In the genomic region with DNA sequence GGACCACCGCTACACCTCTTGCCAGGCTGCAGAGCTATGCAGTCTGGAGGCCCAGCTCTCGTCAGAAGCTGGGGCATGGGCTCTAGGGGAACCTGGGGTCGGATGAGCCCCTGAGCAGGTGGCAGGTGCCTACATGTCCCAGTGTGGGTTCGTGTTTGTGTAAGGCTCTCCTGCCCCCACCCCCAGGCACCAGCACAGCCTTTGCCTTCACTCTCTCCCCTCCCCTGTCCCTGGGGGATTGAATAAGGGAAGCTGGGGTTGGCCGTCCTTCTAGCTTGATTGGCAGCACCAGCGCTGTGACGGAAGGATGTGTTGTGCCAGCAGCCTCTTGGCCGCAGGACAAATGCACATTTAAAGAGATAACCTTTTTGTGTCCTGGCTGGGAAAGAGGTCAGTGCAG, we compare ENCODE assay signal across 12 cellular contexts. TPM values are rescaled to one million over a fixed set of nuclear protein-coding genes. Genes with fewer than 3 reads are reported as not detected.
DNase-seq lines count a peak whose midpoint lies in the region; ATAC-seq and TF ChIP-seq lines count a peak whose summit lies in the region.
"Had no signal": no experiment of that assay in that cellular context is flagged by ENCODE, and none has a peak within 500 bp of the region (broad histone marks: within the 10 kb centered on the region; RNA-seq: fewer than 3 reads in every experiment).

No MANE protein-coding gene starts in this region.

- H3K27me3 ChIP-seq in NT2/D1 (ENCODE audit: insufficient read depth, insufficient read length) = no peaks in the 10 kb centered on the region
- no peaks in the 10 kb centered on the region for H3K27me3 ChIP-seq in right atrium auricular region
- H3K27me3 ChIP-seq: left lung had no signal

- H3K27ac ChIP-seq in right atrium auricular region = peak overlapping the region; percentile 48 to 53
- H3K27ac ChIP-seq: gastroesophageal sphincter, left lung had no signal

- H3K4me1 Mint-ChIP-seq in stimulated activated naive CD8-positive, alpha-beta T cell treated with anti-CD3 and anti-CD28 coated beads, Interleukin-15, amount 100 ng/mL, for 72 hours = no peaks in the 10 kb centered on the region

- no peak overlapping the region for H3K27ac Mint-ChIP-seq in stimulated activated naive CD8-positive, alpha-beta T cell treated with anti-CD3 and anti-CD28 coated beads, Interleukin-15, amount 100 ng/mL, for 72 hours

- H3K9me3 Mint-ChIP-seq in stimulated activated naive CD8-positive, alpha-beta T cell treated with anti-CD3 and anti-CD28 coated beads, Interleukin-15, amount 100 ng/mL, for 72 hours = no peaks in the 10 kb centered on the region

- H3K27me3 Mint-ChIP-seq in stimulated activated naive CD8-positive, alpha-beta T cell treated with anti-CD3 and anti-CD28 coated beads, Interleukin-15, amount 100 ng/mL, for 72 hours = peaks cover 33% of the 10 kb centered on the region

- H3K4me3 ChIP-seq in NT2/D1 (ENCODE audit: insufficient read length, low read depth) = no peak overlapping the region
- H3K4me3 ChIP-seq in right atrium auricular region = no peak overlapping the region
- H3K4me3 ChIP-seq: gastroesophageal sphincter, left lung had no signal

- H3K4me1 ChIP-seq in NT2/D1 (ENCODE audit: insufficient read depth, insufficient read length) = peaks cover 8% of the 10 kb centered on the region
- H3K4me1 ChIP-seq in right atrium auricular region = peaks cover 0 to 29% of the 10 kb centered on the region in 2 donors
- H3K4me1 ChIP-seq: gastroesophageal sphincter, left lung had no signal

- no peaks in the 10 kb centered on the region for H3K9me3 ChIP-seq in NT2/D1 (ENCODE audit: insufficient read depth, low read length)
- H3K9me3 ChIP-seq in right atrium auricular region = no peaks in the 10 kb centered on the region
- H3K9me3 ChIP-seq: gastroesophageal sphincter, left lung had no signal

- ATAC-seq in stimulated activated naive CD8-positive, alpha-beta T cell treated with anti-CD3 and anti-CD28 coated beads, Interleukin-15, Interleukin-2, amounts not matched to agents 100 U/mL and 50 U/mL, for 24 hours = no peak
- no peak for ATAC-seq in stimulated activated naive CD8-positive, alpha-beta T cell treated with anti-CD3 and anti-CD28 coated beads, Interleukin-15, amount 100 ng/mL, for 72 hours
- ATAC-seq in HG02970 (IDR thresholded peaks at IDR 0.05; ENCODE audit: low FRiP score, unreplicated experiment) (no peak), GM18520 (IDR thresholded peaks at IDR 0.05; ENCODE audit: unreplicated experiment) (no peak)
- ATAC-seq: left lung had no signal

- peak; percentile 17 for DNase-seq in stimulated activated naive CD8-positive, alpha-beta T cell treated with anti-CD3 and anti-CD28 coated beads, Interleukin-15, Interleukin-2, amounts not matched to agents 100 U/mL and 50 U/mL, for 24 hours
- no peak for DNase-seq in stimulated activated naive CD8-positive, alpha-beta T cell treated with anti-CD3 and anti-CD28 coated beads, Interleukin-15, amount 100 ng/mL, for 72 hours
- no peak for DNase-seq in NT2/D1 (ENCODE audit: low read depth, low spot score)
- no peak for DNase-seq in right atrium auricular region (ENCODE audit: low spot score)
- no peak for DNase-seq in NCI-H524 (lab: John Stamatoyannopoulos, UW)
- no peak for DNase-seq in HuH-7 (ENCODE audit: low spot score)
- DNase-seq: activated CD4-positive, alpha-beta T cell treated with anti-CD3 and anti-CD28 coated beads for 4 hours; effector CD8-positive, alpha-beta T cell; left lung had no signal

- no peak for TF ChIP-seq CTCF in right atrium auricular region (IDR thresholded peaks at IDR 0.05)

- H3K9ac ChIP-seq in NT2/D1 (ENCODE audit: insufficient read length, low read depth) = peak overlapping the region; percentile 10

- H3K4me3 Mint-ChIP-seq in stimulated activated naive CD8-positive, alpha-beta T cell treated with anti-CD3 and anti-CD28 coated beads, Interleukin-15, amount 100 ng/mL, for 72 hours = no peak overlapping the region

- peaks cover 74% of the 10 kb centered on the region for H3K36me3 ChIP-seq in NT2/D1 (ENCODE audit: insufficient read depth, insufficient read length, low read length)
- H3K36me3 ChIP-seq in right atrium auricular region = peaks cover 17% of the 10 kb centered on the region

RNA-seq across cellular contexts. Expression of gene TSPAN9, which starts 34.8 kb away (rescaled TPM):
- total RNA-seq in right atrium auricular region = 100 to 1,000 TPM; 103 to 185 TPM
